ENCODE assay signal across 8 cellular contexts in the genomic region with DNA sequence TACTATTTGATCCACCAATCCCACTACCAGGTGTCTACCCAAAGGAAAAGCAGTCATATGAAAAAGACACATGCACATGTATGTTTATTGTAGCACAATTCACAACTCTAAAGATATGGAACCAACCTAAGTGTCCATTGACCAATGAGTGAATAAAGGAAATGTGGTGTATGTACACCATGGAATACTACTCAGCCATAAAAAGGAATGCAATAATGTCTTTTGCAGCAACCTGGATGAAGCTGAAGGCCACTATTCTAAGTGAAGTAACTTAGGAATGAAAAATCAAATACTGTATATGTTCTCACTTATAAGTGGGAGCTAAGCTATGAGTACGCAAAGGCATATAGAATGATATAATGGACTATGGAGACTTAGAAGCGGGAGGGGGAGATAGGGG.
"Had no signal": no experiment of that assay in that cellular context is flagged by ENCODE, and none has a peak within 500 bp of the region (broad histone marks: within the 10 kb centered on the region; RNA-seq: fewer than 3 reads in every experiment).

No MANE protein-coding gene starts in this region.

- ATAC-seq: HepG2 had no signal

- FAIRE-seq: HepG2, HTR-8/SVneo had no signal

- DNase-seq: IMR-90, Karpas-422, KBM-7, KG1 had no signal

- H3K27ac ChIP-seq: HL-60, KMS-11 had no signal

- H3K9ac ChIP-seq: KMS-11 had no signal

- H3K4me2 ChIP-seq: KMS-11 had no signal
